12 cellular contexts compared by ENCODE assay signal in genomic region chr10:97718178-97718577, GRCh38. TPM values are rescaled to one million over a fixed set of nuclear protein-coding genes. Genes with fewer than 3 reads are reported as not detected.
DNase-seq lines count a peak whose midpoint lies in the region; ATAC-seq and TF ChIP-seq lines count a peak whose summit lies in the region.
"Had no signal": no experiment of that assay in that cellular context is flagged by ENCODE, and none has a peak within 500 bp of the region (broad histone marks: within the 10 kb centered on the region; RNA-seq: fewer than 3 reads in every experiment).

No MANE protein-coding gene starts in this region.

- TF ChIP-seq CTCF in esophagus squamous epithelium (IDR thresholded peaks at IDR 0.05) (no peak), ovary (IDR thresholded peaks at IDR 0.05) (no peak), psoas muscle (IDR thresholded peaks at IDR 0.05) (no peak)

- WGBS in esophagus squamous epithelium, 2 donors, result 33 to 56% methylated on average over 5 to 6 of the region's 6 CpGs
- WGBS in ovary, 3 donors, result 60 to 78% (median 71%) methylated on average over 6 of the region's 6 CpGs
- WGBS in psoas muscle, 3 donors, result 43 to 60% (median 49%) methylated on average over 6 of the region's 6 CpGs

- H3K27ac ChIP-seq in BLaER1 treated with 17β-estradiol and CSF1 and Interleukin-3, amounts not matched to agents 10 nM and 100 nM, result peak overlapping the region in 10 of 11 experiments; percentile 2 to 65 (median 38); a peak in 16 of 22 replicates
- peak overlapping the region; percentile 68 to 92 (median 82) for H3K27ac ChIP-seq in esophagus squamous epithelium
- peak overlapping the region; percentile 4 to 41 for H3K27ac ChIP-seq in ovary
- no peak overlapping the region for H3K27ac ChIP-seq in psoas muscle

- H3K4me3 ChIP-seq in BLaER1 treated with 17β-estradiol and CSF1 and Interleukin-3, amounts not matched to agents 10 nM and 100 nM, result peak overlapping the region in 6 of 10 experiments; percentile 8 to 86 (median 54); a peak in 9 of 20 replicates
- H3K4me3 ChIP-seq in esophagus squamous epithelium (peak overlapping the region in 1 of 4 donors; percentile 31), ovary (no peak overlapping the region), psoas muscle (no peak overlapping the region)

- H4K20me1 ChIP-seq in BLaER1 treated with 17β-estradiol and CSF1 and Interleukin-3, amounts not matched to agents 10 nM and 100 nM, result peaks cover 0 to 51% (median 49%) of the 10 kb centered on the region in 11 experiments; a peak in 18 of 22 replicates

- H3K9ac ChIP-seq in BLaER1 treated with 17β-estradiol and CSF1 and Interleukin-3, amounts not matched to agents 10 nM and 100 nM, result peak overlapping the region; percentile 3 to 52 (median 37); a peak in 18 of 22 replicates

- peaks cover 14 to 77% (median 44%) of the 10 kb centered on the region in 11 experiments; a peak in 20 of 22 replicates for H3K36me3 ChIP-seq in BLaER1 treated with 17β-estradiol and CSF1 and Interleukin-3, amounts not matched to agents 10 nM and 100 nM
- H3K36me3 ChIP-seq in esophagus squamous epithelium (peaks cover 0 to 12% (median 0%) of the 10 kb centered on the region in 3 donors), ovary (no peaks in the 10 kb centered on the region), psoas muscle (ENCODE audit: insufficient read depth in 1 of 2, low read depth in 1 of 2) (no peaks in the 10 kb centered on the region)

- no peak for TF ChIP-seq EP300 in ovary (IDR thresholded peaks at IDR 0.05)

- DNase-seq in RPMI7951 (ENCODE audit: low read depth), result peak; percentile 46
- DNase-seq in esophagus squamous epithelium (lab: John Stamatoyannopoulos, UW), result no peak
- no peak for DNase-seq in ovary
- no peak for DNase-seq in psoas muscle
- no peak for DNase-seq in LoVo (ENCODE audit: low spot score)
- DNase-seq: CD8-positive, alpha-beta memory T cell; stimulated activated CD4-positive, alpha-beta T cell treated with anti-CD3 and anti-CD28 coated beads, Interleukin-4, amount 100 ng/mL, for 4 hours had no signal

- TF ChIP-seq POLR2A in esophagus squamous epithelium (IDR thresholded peaks at IDR 0.05) (no peak), ovary (IDR thresholded peaks at IDR 0.05) (no peak)

- H3K4me2 ChIP-seq in BLaER1 treated with 17β-estradiol and CSF1 and Interleukin-3, amounts not matched to agents 10 nM and 100 nM, result peak overlapping the region; percentile 88 to 100 (median 96)

- no peak for ATAC-seq in HG03565 (IDR thresholded peaks at IDR 0.05; ENCODE audit: unreplicated experiment)
- ATAC-seq in psoas muscle, result no peak
- ATAC-seq in GM19328 (IDR thresholded peaks at IDR 0.05; ENCODE audit: unreplicated experiment), result no peak

- intact Hi-C loops in esophagus squamous epithelium (cut with DNase I) (no loop called here), ovary (cut with DNase I) (no loop called here), psoas muscle (cut with DNase I) (no loop called here)

- H3K9me3 ChIP-seq in BLaER1 treated with 17β-estradiol and CSF1 and Interleukin-3, amounts not matched to agents 10 nM and 100 nM (replicated peaks in 1 of 11), result no peaks in the 10 kb centered on the region
- H3K9me3 ChIP-seq in esophagus squamous epithelium (no peaks in the 10 kb centered on the region), ovary (no peaks in the 10 kb centered on the region), psoas muscle (no peaks in the 10 kb centered on the region)

- H3K27me3 ChIP-seq in BLaER1 treated with 17β-estradiol and CSF1 and Interleukin-3, amounts not matched to agents 10 nM and 100 nM, result no peaks in the 10 kb centered on the region
- peaks cover 0 to 77% (median 0%) of the 10 kb centered on the region in 4 donors for H3K27me3 ChIP-seq in esophagus squamous epithelium
- no peaks in the 10 kb centered on the region for H3K27me3 ChIP-seq in ovary
- H3K27me3 ChIP-seq in psoas muscle (ENCODE audit: insufficient read depth in 3 of 3, low read length in 2 of 3), result peaks cover 0 to 18% (median 0%) of the 10 kb centered on the region in 3 donors

- H3K4me1 ChIP-seq in BLaER1 treated with 17β-estradiol and CSF1 and Interleukin-3, amounts not matched to agents 10 nM and 100 nM, result peaks cover 49 to 60% (median 52%) of the 10 kb centered on the region in 10 experiments
- H3K4me1 ChIP-seq in esophagus squamous epithelium (peaks cover 8 to 70% (median 42%) of the 10 kb centered on the region in 3 donors), ovary (ENCODE audit: insufficient read depth) (peaks cover 6% of the 10 kb centered on the region), psoas muscle (peaks cover 8% of the 10 kb centered on the region)

RNA-seq across cellular contexts. Expression of gene MARVELD1, which starts 4.6 kb away (rescaled TPM):
- 29.0 and 41.7 TPM in 2 replicates for total RNA-seq in RPMI7951 (2014; rRNA removed; shearing (Covaris generic))
- total RNA-seq in esophagus squamous epithelium (10 to 100 TPM in 2 of 4 donors, 1 to 10 TPM in 2; 4.0 to 20.5 (median 12.3) TPM), ovary (10 to 100 TPM; 16.2 to 58.5 (median 40.2) TPM), psoas muscle (1 to 10 TPM; 2.4 to 5.7 (median 3.3) TPM)
- polyA plus RNA-seq in ovary (10 to 100 TPM; 31.0 to 55.4 TPM), psoas muscle (10 to 100 TPM in 1 of 3 donors, 1 to 10 TPM in 2; 2.2 to 10.4 (median 2.9) TPM)

RNA-seq across cellular contexts. Expression of gene ZFYVE27, which starts 18.8 kb away (rescaled TPM):
- 7.0 and 10.3 TPM in 2 replicates for total RNA-seq in RPMI7951 (2014; rRNA removed; shearing (Covaris generic))
- total RNA-seq in esophagus squamous epithelium (10 to 100 TPM; 10.1 to 16.0 (median 13.4) TPM), ovary (10 to 100 TPM; 20.8 to 30.1 (median 25.8) TPM), psoas muscle (10 to 100 TPM in 3 of 4 donors, 1 to 10 TPM in 1; 9.8 to 15.1 (median 12.1) TPM)
- polyA plus RNA-seq in ovary (10 to 100 TPM; 14.4 to 23.5 TPM), psoas muscle (10 to 100 TPM in 2 of 3 donors, 1 to 10 TPM in 1; 8.3 to 20.1 (median 14.9) TPM)

RNA-seq across cellular contexts. Expression of gene AVPI1, which starts 31.1 kb away (rescaled TPM):
- 7.6 and 13.2 TPM in 2 replicates for total RNA-seq in RPMI7951 (2014; rRNA removed; shearing (Covaris generic))
- total RNA-seq in esophagus squamous epithelium, result 10 to 100 TPM in 3 of 4 donors, 1 to 10 TPM in 1; 7.7 to 21.7 (median 15.4) TPM
- 100 to 1,000 TPM in 2 of 7 donors, 10 to 100 TPM in 5; 12.0 to 139 (median 31.8) TPM for total RNA-seq in ovary
- 10 to 100 TPM; 18.2 to 20.8 TPM for polyA plus RNA-seq in ovary
- 1 to 10 TPM; 3.6 to 5.8 (median 5.0) TPM for total RNA-seq in psoas muscle
- polyA plus RNA-seq in psoas muscle, result 10 to 100 TPM in 1 of 3 donors, 1 to 10 TPM in 2; 5.6 to 56.9 (median 5.6) TPM

RNA-seq across cellular contexts. Expression of gene SFRP5, which starts 53.6 kb away (rescaled TPM):
- not detected in 2 replicates for total RNA-seq in RPMI7951 (2014; rRNA removed; shearing (Covaris generic))
- total RNA-seq in esophagus squamous epithelium (1 to 10 TPM in 1 of 4 donors, under 1 TPM in 2, not detected in 1; 0.44 to 2.7 (median 0.70) TPM), ovary (1 to 10 TPM in 1 of 7 donors, under 1 TPM in 4, not detected in 2; 0.18 to 3.0 (median 0.41) TPM), psoas muscle (under 1 TPM in 2 of 4 donors, not detected in 2; 0.16 to 0.30 TPM)
- polyA plus RNA-seq in ovary (under 1 TPM; 0.28 to 0.48 TPM), psoas muscle (under 1 TPM; 0.47 to 0.73 (median 0.69) TPM)
- total RNA-seq: CD8-positive, alpha-beta memory T cell; epithelial cell of proximal tubule; lung microvascular endothelial cell had no signal

Comparison
In these comparisons a context has a peak if more than half of its experiments do, and no peak if none do; other contexts are left out.
1. H3K4me3 ChIP-seq: peak in BLaER1 treated with 17β-estradiol and CSF1 and Interleukin-3, amounts not matched to agents 10 nM and 100 nM (6 of 10); none in ovary (single experiment) and psoas muscle (single experiment).